Comparison of ENCODE assay signal across 12 cellular contexts in the genomic region with DNA sequence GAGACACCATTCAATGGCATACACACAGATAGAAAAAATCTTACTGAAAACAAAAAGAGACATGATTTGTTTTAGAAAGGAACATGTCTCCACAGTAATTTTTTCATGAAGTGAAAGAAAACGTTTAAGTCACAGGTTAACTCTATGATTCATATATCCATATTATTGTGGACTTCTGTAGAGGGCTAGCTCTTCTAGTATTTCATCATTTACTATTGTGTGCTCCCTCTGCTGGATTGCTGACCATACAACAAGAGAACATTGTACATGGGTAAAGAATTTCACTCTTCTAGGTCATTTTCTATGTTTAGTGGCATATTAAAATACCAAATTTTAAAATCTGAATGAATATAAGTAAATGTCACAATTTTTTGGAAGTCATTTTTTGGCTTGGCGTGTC.
DNase-seq lines count a peak whose midpoint lies in the region; ATAC-seq and TF ChIP-seq lines count a peak whose summit lies in the region.
"Had no signal": no experiment of that assay in that cellular context is flagged by ENCODE, and none has a peak within 500 bp of the region (broad histone marks: within the 10 kb centered on the region; RNA-seq: fewer than 3 reads in every experiment).

No MANE protein-coding gene starts in this region.

- H3K36me3 ChIP-seq in OCI-LY7 (ENCODE audit: insufficient read depth, low read length): no peaks in the 10 kb centered on the region
- H3K36me3 ChIP-seq in transverse colon: no peaks in the 10 kb centered on the region

- intact Hi-C loops in OCI-LY7 (cut with micrococcal nuclease; ENCODE audit: unreplicated experiment): no loop called here
- intact Hi-C loops in transverse colon (cut with DNase I; ENCODE audit: low total_unique reads): no loop called here

- no peak for TF ChIP-seq EP300 in transverse colon (IDR thresholded peaks at IDR 0.05; ENCODE audit: low read depth)

- H4K20me1 ChIP-seq in OCI-LY7 (ENCODE audit: insufficient read depth, low read length): no peaks in the 10 kb centered on the region

- in situ Hi-C loops in ACHN (cut with HindIII; ENCODE audit: low pct_ligation_motif_present, low pct_unique_long_range_greater_than_20kb, low sequenced_read_pairs) (no loop called here), transverse colon (cut with MboI; ENCODE audit: low pct_ligation_motif_present in 1 of 4, low pct_unique_long_range_greater_than_20kb in 1 of 4, low sequenced_read_pairs in 3 of 4) (no loop called here)

- H3K79me2 ChIP-seq in OCI-LY7 (ENCODE audit: insufficient read depth, low read depth, low read length): no peaks in the 10 kb centered on the region

- H3K4me1 ChIP-seq in OCI-LY7 (ENCODE audit: insufficient read depth, low read length, poor library complexity, severe bottlenecking) (no peaks in the 10 kb centered on the region), transverse colon (no peaks in the 10 kb centered on the region)
- H3K4me1 ChIP-seq: foreskin keratinocyte had no signal

- CTCF ChIA-PET in OCI-LY7 (lab: Charles Lee; ENCODE audit: unreplicated experiment): no interaction called here

- peak; percentile 13 for DNase-seq in ACHN
- DNase-seq in OCI-LY7 (ENCODE audit: low spot score): peak; percentile 1
- DNase-seq in globus pallidus (ENCODE audit: low spot score): peak; percentile 0
- no peak for DNase-seq in activated CD4-positive, alpha-beta T cell treated with anti-CD3 and anti-CD28 coated beads for 48 hours
- no peak for DNase-seq in transverse colon
- no peak for DNase-seq in NCI-H1417 treated with DMSO at 0.1 percent for 48 hours (lab: John Stamatoyannopoulos, UW)
- no peak for DNase-seq in GM19240 (ENCODE audit: insufficient read length, low spot score)
- DNase-seq: activated CD8-positive, alpha-beta memory T cell treated with anti-CD3 and anti-CD28 coated beads, Interleukin-2, amount 50 U/mL, for 4 hours; CD8-positive, alpha-beta memory T cell; NCI-H2029 treated with DMSO at 0.1 percent for 48 hours had no signal

- TF ChIP-seq POLR2A in transverse colon (IDR thresholded peaks at IDR 0.05): no peak

- 29 to 100% methylated on average over 1 to 2 of the region's 2 CpGs for WGBS in transverse colon (ENCODE audit: low coverage in 1 of 2), 2 donors

- ATAC-seq in GM21723 (IDR thresholded peaks at IDR 0.05; ENCODE audit: unreplicated experiment): peak; percentile 54
- ATAC-seq: foreskin keratinocyte had no signal

- H3K9me2 ChIP-seq in OCI-LY7 (ENCODE audit: insufficient read depth, low read length): no peaks in the 10 kb centered on the region

- H3K4me3 ChIP-seq in OCI-LY7 (ENCODE audit: low read depth, low read length, poor library complexity, severe bottlenecking): no peak overlapping the region
- H3K4me3 ChIP-seq in transverse colon: no peak overlapping the region

- H2AFZ ChIP-seq in OCI-LY7 (ENCODE audit: low read length): no peak overlapping the region

- H3K4me2 ChIP-seq in OCI-LY7 (ENCODE audit: low read length): no peak overlapping the region

- no peaks in the 10 kb centered on the region for H3K9me3 ChIP-seq in OCI-LY7 (ENCODE audit: low read length)
- no peaks in the 10 kb centered on the region for H3K9me3 ChIP-seq in transverse colon

- BruUV-seq in OCI-LY7 (replicated peaks; lab: Mats Ljungman, UMichigan): no TSS peak

- POLR2A ChIA-PET in OCI-LY7 (lab: Charles Lee): no interaction called here

- H3K27me3 ChIP-seq in transverse colon: no peaks in the 10 kb centered on the region
- H3K27me3 ChIP-seq: foreskin keratinocyte had no signal

- TF ChIP-seq CTCF in OCI-LY7 (conservative IDR thresholded peaks at IDR 0.05; ENCODE audit: low read length): peak; percentile 60
- no peak for TF ChIP-seq CTCF in transverse colon (IDR thresholded peaks at IDR 0.05)

- H3K27ac ChIP-seq in OCI-LY7 (ENCODE audit: low read depth, low read length, poor library complexity, severe bottlenecking) (no peak overlapping the region), transverse colon (no peak overlapping the region)
- H3K27ac ChIP-seq: foreskin keratinocyte had no signal

Comparison
In these comparisons a context has a peak if more than half of its experiments do, and no peak if none do; other contexts are left out.
1. DNase-seq: peak in ACHN (single experiment), OCI-LY7 (single experiment) and globus pallidus (single experiment); none in activated CD4-positive, alpha-beta T cell treated with anti-CD3 and anti-CD28 coated beads for 48 hours (single experiment), transverse colon (single experiment), NCI-H1417 treated with DMSO at 0.1 percent for 48 hours (single experiment) and GM19240 (single experiment).